Comparison of ENCODE assay signal across 9 cellular contexts in genomic region chr12:65826513-65827171, GRCh38. TPM values are rescaled to one million over a fixed set of nuclear protein-coding genes. Genes with fewer than 3 reads are reported as not detected.
A peak's percentile ranks its signal among the peaks of the same experiment; 100 is the strongest.
DNase-seq lines count a peak whose midpoint lies in the region; ATAC-seq, FAIRE-seq and TF ChIP-seq lines count a peak whose summit lies in the region.
"Had no signal": no experiment of that assay in that cellular context is flagged by ENCODE, and none has a peak within 500 bp of the region (broad histone marks: within the 10 kb centered on the region; RNA-seq: fewer than 3 reads in every experiment).

No MANE protein-coding gene starts in this region.

- CTCF ChIA-PET in CD8-positive, alpha-beta memory T cell (lab: Charles Lee), result no interaction called here

- DNase-seq in left ventricle myocardium inferior (no peak), right atrium auricular region (ENCODE audit: low spot score) (no peak), amniotic stem cell (lab: John Stamatoyannopoulos, UW) (peak; percentile 37), immature natural killer cell (no peak), urothelium cell line (ENCODE audit: low spot score) (peak; percentile 46)
- no peak for DNase-seq in CD8-positive, alpha-beta memory T cell
- DNase-seq: DND-41 had no signal

- H3K4me1 ChIP-seq in left ventricle myocardium inferior (peaks cover 38% of the 10 kb centered on the region), right atrium auricular region (peaks cover 0 to 35% of the 10 kb centered on the region in 2 donors)
- H3K4me1 ChIP-seq in CD8-positive, alpha-beta memory T cell (ENCODE audit: insufficient read depth, low read length), result no peaks in the 10 kb centered on the region

- H3K27ac ChIP-seq in left ventricle myocardium inferior (replicated peaks) (no peak overlapping the region), right atrium auricular region (no peak overlapping the region)
- H3K27ac ChIP-seq in CD8-positive, alpha-beta memory T cell (ENCODE audit: low read depth, low read length), result no peak overlapping the region

- H3K36me3 ChIP-seq in left ventricle myocardium inferior (no peaks in the 10 kb centered on the region), right atrium auricular region (no peaks in the 10 kb centered on the region)
- no peaks in the 10 kb centered on the region for H3K36me3 ChIP-seq in CD8-positive, alpha-beta memory T cell (ENCODE audit: insufficient read depth, low read length)

- H3K4me3 Mint-ChIP-seq in immature natural killer cell, result peak overlapping the region; percentile 56 to 79 (median 73)
- H3K4me3 Mint-ChIP-seq in CD8-positive, alpha-beta memory T cell, result peak overlapping the region in 2 of 7 donors; percentile 27 to 44

- no peak for FAIRE-seq in urothelium cell line (lab: Jason Lieb, UNC)

- ATAC-seq in HG03342 (IDR thresholded peaks at IDR 0.05; ENCODE audit: unreplicated experiment) (no peak), GM19397 (IDR thresholded peaks at IDR 0.05; ENCODE audit: unreplicated experiment) (no peak)

- intact Hi-C loops in left ventricle myocardium inferior (cut with micrococcal nuclease), result no loop called here

- peaks cover 0 to 4% (median 0%) of the 10 kb centered on the region in 3 donors for H3K36me3 Mint-ChIP-seq in immature natural killer cell
- H3K36me3 Mint-ChIP-seq in CD8-positive, alpha-beta memory T cell, result no peaks in the 10 kb centered on the region

- TF ChIP-seq CTCF in left ventricle myocardium inferior (IDR thresholded peaks at IDR 0.05; ENCODE audit: borderline replicate concordance) (no peak), right atrium auricular region (IDR thresholded peaks at IDR 0.05) (no peak)

- H3K4me1 Mint-ChIP-seq in immature natural killer cell, result peaks cover 29 to 31% of the 10 kb centered on the region in 2 donors
- H3K4me1 Mint-ChIP-seq in CD8-positive, alpha-beta memory T cell, result peaks cover 12 to 26% (median 15%) of the 10 kb centered on the region in 3 donors

- H3K9me3 ChIP-seq in left ventricle myocardium inferior (replicated peaks), result no peaks in the 10 kb centered on the region
- H3K9me3 ChIP-seq in right atrium auricular region, result no peaks in the 10 kb centered on the region
- no peaks in the 10 kb centered on the region for H3K9me3 ChIP-seq in CD8-positive, alpha-beta memory T cell (ENCODE audit: low read length)

- POLR2A ChIA-PET in CD8-positive, alpha-beta memory T cell (lab: Charles Lee), result no interaction called here

- H3K4me3 ChIP-seq in left ventricle myocardium inferior (peak overlapping the region; percentile 73), right atrium auricular region (peak overlapping the region in 1 of 2 donors; percentile 56)
- H3K4me3 ChIP-seq in CD8-positive, alpha-beta memory T cell (ENCODE audit: low read length), result no peak overlapping the region

- no peak overlapping the region for H3K27ac Mint-ChIP-seq in immature natural killer cell
- H3K27ac Mint-ChIP-seq in CD8-positive, alpha-beta memory T cell, result peak overlapping the region in 1 of 8 donors; percentile 46

- peaks cover 0 to 2% (median 0%) of the 10 kb centered on the region in 6 donors for H3K9me3 Mint-ChIP-seq in immature natural killer cell
- H3K9me3 Mint-ChIP-seq in CD8-positive, alpha-beta memory T cell, result peaks cover 0 to 4% (median 2%) of the 10 kb centered on the region in 5 donors

- peaks cover 83% of the 10 kb centered on the region for H3K27me3 ChIP-seq in left ventricle myocardium inferior (ENCODE audit: low read depth)
- peaks cover 0 to 18% of the 10 kb centered on the region in 2 donors for H3K27me3 ChIP-seq in right atrium auricular region
- H3K27me3 ChIP-seq in CD8-positive, alpha-beta memory T cell (ENCODE audit: insufficient read depth, low read length, poor library complexity, severe bottlenecking), result peaks cover 4% of the 10 kb centered on the region

- peaks cover 16 to 45% (median 38%) of the 10 kb centered on the region in 3 donors for H3K27me3 Mint-ChIP-seq in immature natural killer cell (ENCODE audit: low read depth in 3 of 3)
- H3K27me3 Mint-ChIP-seq in CD8-positive, alpha-beta memory T cell, result peaks cover 42 to 70% of the 10 kb centered on the region in 2 donors

RNA-seq across cellular contexts. Expression of gene HMGA2, which starts 2.4 kb away (rescaled TPM):
- total RNA-seq in left ventricle myocardium inferior (not detected), right atrium auricular region (not detected)
- polyA plus RNA-seq in immature natural killer cell, result under 1 TPM in 1 of 3 donors, not detected in 2; 0.17 TPM
- not detected for total RNA-seq in CD8-positive, alpha-beta memory T cell
- not detected for polyA plus RNA-seq in CD8-positive, alpha-beta memory T cell

Comparison
In these comparisons a context has a peak if more than half of its experiments do, and no peak if none do; other contexts are left out.
1. DNase-seq: peak in amniotic stem cell (single experiment) and urothelium cell line (single experiment); none in left ventricle myocardium inferior (single experiment), right atrium auricular region (single experiment), immature natural killer cell (0 of 3) and CD8-positive, alpha-beta memory T cell (0 of 5).